In the genomic region with DNA sequence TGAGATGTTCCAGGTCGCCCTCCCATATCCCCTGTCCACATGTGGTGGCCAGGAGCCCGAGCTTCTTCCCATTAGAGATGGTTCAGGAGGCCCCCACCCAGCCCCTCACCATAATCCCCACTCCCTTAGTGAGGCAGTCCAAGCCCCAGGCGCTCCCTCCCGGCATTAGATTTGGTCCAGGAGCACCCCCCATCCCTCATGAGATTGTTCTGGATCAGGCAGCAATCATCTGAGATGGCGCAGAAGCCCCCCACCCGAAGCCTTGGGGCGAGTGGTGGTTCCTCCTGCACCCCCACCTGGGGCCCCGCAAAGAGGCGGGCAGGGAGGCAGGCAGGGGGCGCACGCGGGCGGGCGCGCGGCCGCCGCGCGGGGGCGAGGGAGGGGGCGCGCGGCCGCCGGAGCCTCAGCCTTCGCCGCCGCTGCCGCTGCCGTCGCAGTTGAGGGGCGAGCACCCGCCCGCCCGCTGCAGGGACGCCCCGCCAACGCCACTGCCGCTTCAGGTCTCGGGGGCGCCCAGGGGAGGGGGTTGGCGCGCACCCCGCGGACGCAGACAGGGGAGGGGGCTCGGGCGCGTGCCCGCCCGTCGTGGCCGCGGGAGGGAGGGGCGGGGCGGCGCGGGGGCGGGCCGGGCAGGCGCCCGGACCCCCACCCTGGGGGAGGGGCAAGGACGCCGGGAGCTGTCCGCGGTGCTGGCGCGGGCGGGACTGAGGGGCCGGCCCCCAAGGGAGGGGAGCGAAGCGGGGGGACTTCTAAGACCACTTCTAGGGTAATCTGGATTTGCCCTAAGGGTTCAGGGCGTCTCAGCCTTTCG, we compare ENCODE assay signal across 1 cellular context.
TF ChIP-seq lines count a peak whose summit lies in the region.

No MANE protein-coding gene starts in this region.

TF ChIP-seq in K562, 482 proteins besides CTCF, POLR2A, EP300 and RAD21 (continued from another document):
- TF ChIP-seq, protein P1, sequence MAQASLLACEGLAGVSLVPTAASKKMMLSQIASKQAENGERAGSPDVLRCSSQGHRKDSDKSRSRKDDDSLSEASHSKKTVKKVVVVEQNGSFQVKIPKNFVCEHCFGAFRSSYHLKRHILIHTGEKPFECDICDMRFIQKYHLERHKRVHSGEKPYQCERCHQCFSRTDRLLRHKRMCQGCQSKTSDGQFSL (CRISPR knock-in tag; IDR thresholded peaks at IDR 0.05), result peak; percentile 94
- TF ChIP-seq, protein P1 (tag; IDR thresholded peaks at IDR 0.05), result peak in 1 of 2 experiments; percentile 79; a peak in 2 of 4 replicates
- TF ChIP-seq, protein P2, sequence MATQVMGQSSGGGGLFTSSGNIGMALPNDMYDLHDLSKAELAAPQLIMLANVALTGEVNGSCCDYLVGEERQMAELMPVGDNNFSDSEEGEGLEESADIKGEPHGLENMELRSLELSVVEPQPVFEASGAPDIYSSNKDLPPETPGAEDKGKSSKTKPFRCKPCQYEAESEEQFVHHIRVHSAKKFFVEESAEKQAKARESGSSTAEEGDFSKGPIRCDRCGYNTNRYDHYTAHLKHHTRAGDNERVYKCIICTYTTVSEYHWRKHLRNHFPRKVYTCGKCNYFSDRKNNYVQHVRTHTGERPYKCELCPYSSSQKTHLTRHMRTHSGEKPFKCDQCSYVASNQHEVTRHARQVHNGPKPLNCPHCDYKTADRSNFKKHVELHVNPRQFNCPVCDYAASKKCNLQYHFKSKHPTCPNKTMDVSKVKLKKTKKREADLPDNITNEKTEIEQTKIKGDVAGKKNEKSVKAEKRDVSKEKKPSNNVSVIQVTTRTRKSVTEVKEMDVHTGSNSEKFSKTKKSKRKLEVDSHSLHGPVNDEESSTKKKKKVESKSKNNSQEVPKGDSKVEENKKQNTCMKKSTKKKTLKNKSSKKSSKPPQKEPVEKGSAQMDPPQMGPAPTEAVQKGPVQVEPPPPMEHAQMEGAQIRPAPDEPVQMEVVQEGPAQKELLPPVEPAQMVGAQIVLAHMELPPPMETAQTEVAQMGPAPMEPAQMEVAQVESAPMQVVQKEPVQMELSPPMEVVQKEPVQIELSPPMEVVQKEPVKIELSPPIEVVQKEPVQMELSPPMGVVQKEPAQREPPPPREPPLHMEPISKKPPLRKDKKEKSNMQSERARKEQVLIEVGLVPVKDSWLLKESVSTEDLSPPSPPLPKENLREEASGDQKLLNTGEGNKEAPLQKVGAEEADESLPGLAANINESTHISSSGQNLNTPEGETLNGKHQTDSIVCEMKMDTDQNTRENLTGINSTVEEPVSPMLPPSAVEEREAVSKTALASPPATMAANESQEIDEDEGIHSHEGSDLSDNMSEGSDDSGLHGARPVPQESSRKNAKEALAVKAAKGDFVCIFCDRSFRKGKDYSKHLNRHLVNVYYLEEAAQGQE (CRISPR knock-in tag; IDR thresholded peaks at IDR 0.05; ENCODE audit: low read depth), result peak; percentile 94
- TF ChIP-seq GTF2E2 (tag; IDR thresholded peaks at IDR 0.05), result no peak
- TF ChIP-seq, protein P3, sequence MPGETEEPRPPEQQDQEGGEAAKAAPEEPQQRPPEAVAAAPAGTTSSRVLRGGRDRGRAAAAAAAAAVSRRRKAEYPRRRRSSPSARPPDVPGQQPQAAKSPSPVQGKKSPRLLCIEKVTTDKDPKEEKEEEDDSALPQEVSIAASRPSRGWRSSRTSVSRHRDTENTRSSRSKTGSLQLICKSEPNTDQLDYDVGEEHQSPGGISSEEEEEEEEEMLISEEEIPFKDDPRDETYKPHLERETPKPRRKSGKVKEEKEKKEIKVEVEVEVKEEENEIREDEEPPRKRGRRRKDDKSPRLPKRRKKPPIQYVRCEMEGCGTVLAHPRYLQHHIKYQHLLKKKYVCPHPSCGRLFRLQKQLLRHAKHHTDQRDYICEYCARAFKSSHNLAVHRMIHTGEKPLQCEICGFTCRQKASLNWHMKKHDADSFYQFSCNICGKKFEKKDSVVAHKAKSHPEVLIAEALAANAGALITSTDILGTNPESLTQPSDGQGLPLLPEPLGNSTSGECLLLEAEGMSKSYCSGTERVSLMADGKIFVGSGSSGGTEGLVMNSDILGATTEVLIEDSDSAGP (CRISPR knock-in tag; IDR thresholded peaks at IDR 0.05), result no peak
- TF ChIP-seq EHMT2 (IDR thresholded peaks at IDR 0.05), result peak; percentile 82
- TF ChIP-seq, protein P4, sequence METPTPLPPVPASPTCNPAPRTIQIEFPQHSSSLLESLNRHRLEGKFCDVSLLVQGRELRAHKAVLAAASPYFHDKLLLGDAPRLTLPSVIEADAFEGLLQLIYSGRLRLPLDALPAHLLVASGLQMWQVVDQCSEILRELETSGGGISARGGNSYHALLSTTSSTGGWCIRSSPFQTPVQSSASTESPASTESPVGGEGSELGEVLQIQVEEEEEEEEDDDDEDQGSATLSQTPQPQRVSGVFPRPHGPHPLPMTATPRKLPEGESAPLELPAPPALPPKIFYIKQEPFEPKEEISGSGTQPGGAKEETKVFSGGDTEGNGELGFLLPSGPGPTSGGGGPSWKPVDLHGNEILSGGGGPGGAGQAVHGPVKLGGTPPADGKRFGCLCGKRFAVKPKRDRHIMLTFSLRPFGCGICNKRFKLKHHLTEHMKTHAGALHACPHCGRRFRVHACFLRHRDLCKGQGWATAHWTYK (CRISPR knock-in tag; IDR thresholded peaks at IDR 0.05), result no peak
- TF ChIP-seq RBM14 (IDR thresholded peaks at IDR 0.05; ENCODE audit: borderline replicate concordance, insufficient read depth, low read depth, low read length), result no peak
- no peak for TF ChIP-seq ZNF217 (CRISPR knock-in tag; IDR thresholded peaks at IDR 0.05)
- TF ChIP-seq ZNF766 (CRISPR knock-in tag; conservative IDR thresholded peaks at IDR 0.05), result peak; percentile 90
- TF ChIP-seq, protein P5, sequence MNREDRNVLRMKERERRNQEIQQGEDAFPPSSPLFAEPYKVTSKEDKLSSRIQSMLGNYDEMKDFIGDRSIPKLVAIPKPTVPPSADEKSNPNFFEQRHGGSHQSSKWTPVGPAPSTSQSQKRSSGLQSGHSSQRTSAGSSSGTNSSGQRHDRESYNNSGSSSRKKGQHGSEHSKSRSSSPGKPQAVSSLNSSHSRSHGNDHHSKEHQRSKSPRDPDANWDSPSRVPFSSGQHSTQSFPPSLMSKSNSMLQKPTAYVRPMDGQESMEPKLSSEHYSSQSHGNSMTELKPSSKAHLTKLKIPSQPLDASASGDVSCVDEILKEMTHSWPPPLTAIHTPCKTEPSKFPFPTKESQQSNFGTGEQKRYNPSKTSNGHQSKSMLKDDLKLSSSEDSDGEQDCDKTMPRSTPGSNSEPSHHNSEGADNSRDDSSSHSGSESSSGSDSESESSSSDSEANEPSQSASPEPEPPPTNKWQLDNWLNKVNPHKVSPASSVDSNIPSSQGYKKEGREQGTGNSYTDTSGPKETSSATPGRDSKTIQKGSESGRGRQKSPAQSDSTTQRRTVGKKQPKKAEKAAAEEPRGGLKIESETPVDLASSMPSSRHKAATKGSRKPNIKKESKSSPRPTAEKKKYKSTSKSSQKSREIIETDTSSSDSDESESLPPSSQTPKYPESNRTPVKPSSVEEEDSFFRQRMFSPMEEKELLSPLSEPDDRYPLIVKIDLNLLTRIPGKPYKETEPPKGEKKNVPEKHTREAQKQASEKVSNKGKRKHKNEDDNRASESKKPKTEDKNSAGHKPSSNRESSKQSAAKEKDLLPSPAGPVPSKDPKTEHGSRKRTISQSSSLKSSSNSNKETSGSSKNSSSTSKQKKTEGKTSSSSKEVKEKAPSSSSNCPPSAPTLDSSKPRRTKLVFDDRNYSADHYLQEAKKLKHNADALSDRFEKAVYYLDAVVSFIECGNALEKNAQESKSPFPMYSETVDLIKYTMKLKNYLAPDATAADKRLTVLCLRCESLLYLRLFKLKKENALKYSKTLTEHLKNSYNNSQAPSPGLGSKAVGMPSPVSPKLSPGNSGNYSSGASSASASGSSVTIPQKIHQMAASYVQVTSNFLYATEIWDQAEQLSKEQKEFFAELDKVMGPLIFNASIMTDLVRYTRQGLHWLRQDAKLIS (CRISPR knock-in tag; IDR thresholded peaks at IDR 0.05), result no peak
- TF ChIP-seq HDAC2 (IDR thresholded peaks at IDR 0.05), result no peak
- no peak for TF ChIP-seq ZNF445 (CRISPR knock-in tag; IDR thresholded peaks at IDR 0.05; ENCODE audit: low read depth)
- TF ChIP-seq, protein P6, sequence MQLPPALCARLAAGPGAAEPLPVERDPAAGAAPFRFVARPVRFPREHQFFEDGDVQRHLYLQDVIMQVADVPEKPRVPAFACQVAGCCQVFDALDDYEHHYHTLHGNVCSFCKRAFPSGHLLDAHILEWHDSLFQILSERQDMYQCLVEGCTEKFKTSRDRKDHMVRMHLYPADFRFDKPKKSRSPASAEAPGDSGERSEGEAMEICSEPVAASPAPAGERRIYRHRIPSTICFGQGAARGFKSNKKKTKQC (CRISPR knock-in tag; IDR thresholded peaks at IDR 0.05), result 0 out of 2 replicates have a peak, but pooled peaks have one; percentile 58
- no peak for TF ChIP-seq NUFIP1 (IDR thresholded peaks at IDR 0.05; ENCODE audit: partially characterized antibody)
- no peak for TF ChIP-seq TSC22D4 (tag; IDR thresholded peaks at IDR 0.05)
- TF ChIP-seq BRD9 (IDR thresholded peaks at IDR 0.05; ENCODE audit: low read depth, partially characterized antibody), result no peak
